Comparison of ENCODE assay signal across 8 cellular contexts in the genomic region with DNA sequence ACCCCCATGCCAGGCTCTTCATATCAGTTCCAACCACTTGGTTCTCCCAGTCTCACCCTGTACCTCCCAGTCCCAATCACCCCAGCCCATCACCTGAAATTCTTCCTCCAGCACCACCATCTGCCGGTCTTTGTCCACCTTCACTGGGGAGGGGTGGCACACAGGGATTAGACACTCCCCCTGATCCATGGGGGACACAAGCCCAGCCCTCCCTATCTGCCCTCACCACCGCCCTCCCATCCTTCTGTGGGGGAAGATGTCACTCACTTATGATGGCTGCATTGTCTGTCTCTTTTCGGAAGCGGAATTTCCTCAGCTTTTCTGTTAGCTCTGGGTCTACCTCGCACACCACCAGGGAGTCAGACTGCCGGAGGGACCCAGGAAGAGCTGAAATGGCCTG. TPM values are rescaled to one million over a fixed set of nuclear protein-coding genes. Genes with fewer than 3 reads are reported as not detected.
DNase-seq lines count a peak whose midpoint lies in the region; ATAC-seq and TF ChIP-seq lines count a peak whose summit lies in the region.

No MANE protein-coding gene starts in this region.

- CTCF ChIA-PET in IMR-90 (lab: Yijun Ruan, JAX): no interaction called here

- POLR2A ChIA-PET in IMR-90 (lab: Charles Lee; ENCODE audit: unreplicated experiment): no interaction called here

- no peak overlapping the region for H2AK5ac ChIP-seq in IMR-90 (ENCODE audit: low read depth, low read length)

- DNase-seq in GDM1 (lab: John Stamatoyannopoulos, UW) (peak; percentile 50), IMR-90 (no peak), ascending aorta (ENCODE audit: low spot score in 2 of 2) (no peak), ureter (ENCODE audit: low spot score) (no peak), NCI-H345 treated with DMSO at 0.1 percent for 48 hours (lab: John Stamatoyannopoulos, UW; ENCODE audit: unreplicated experiment) (no peak), NCI-H2171 (lab: John Stamatoyannopoulos, UW) (no peak), HuH-7.5 (ENCODE audit: low spot score) (no peak)

- no peak for ATAC-seq in IMR-90 (ENCODE audit: low read depth)

- no peak overlapping the region for H3K4me2 ChIP-seq in IMR-90 (ENCODE audit: low read depth, low read length)

- no peak overlapping the region for H3K14ac ChIP-seq in IMR-90 (replicated peaks; ENCODE audit: low read depth, low read length)

- no peak overlapping the region for H3K9ac ChIP-seq in IMR-90 (ENCODE audit: low read depth, low read length)

- no peak overlapping the region for H2BK20ac ChIP-seq in IMR-90 (ENCODE audit: low read depth, low read length)

- H2BK120ac ChIP-seq in IMR-90 (ENCODE audit: low read depth, low read length): no peak overlapping the region

- WGBS in IMR-90 (ENCODE audit: extremely low coverage in 2 of 2, insufficient read length in 1 of 2), 2 experiments: no CpG with 5 or more reads among the region's 6 CpGs

- no peak for TF ChIP-seq CTCF in IMR-90 (conservative IDR thresholded peaks at IDR 0.05; ENCODE audit: low read depth, low read length)
- TF ChIP-seq CTCF in ascending aorta (IDR thresholded peaks at IDR 0.05): no peak
- no peak for TF ChIP-seq CTCF in neutrophil (IDR thresholded peaks at IDR 0.05)

- H3K36me3 ChIP-seq in IMR-90 (ENCODE audit: control insufficient read depth, insufficient read depth, low read length) (no peaks in the 10 kb centered on the region), ascending aorta (no peaks in the 10 kb centered on the region), neutrophil (peaks cover 29% of the 10 kb centered on the region)

- no peaks in the 10 kb centered on the region for H4K20me1 ChIP-seq in IMR-90 (ENCODE audit: insufficient read depth, low read length)

- no peak for TF ChIP-seq RAD21 in IMR-90 (IDR thresholded peaks at IDR 0.05; ENCODE audit: low read length)

- intact Hi-C loops in IMR-90 (cut with micrococcal nuclease): no loop called here
- intact Hi-C loops in ascending aorta (cut with DNase I): no loop called here

- in situ Hi-C loops in IMR-90 (cut with MboI; ENCODE audit: low sequenced_read_pairs): no loop called here

- H3K4ac ChIP-seq in IMR-90 (ENCODE audit: low read depth, low read length): no peak overlapping the region

- no peak overlapping the region for H2AK9ac ChIP-seq in IMR-90 (replicated peaks; ENCODE audit: low read depth, low read length, poor library complexity)

- no peak overlapping the region for H3K4me3 ChIP-seq in IMR-90 (ENCODE audit: insufficient read depth, low read depth, low read length)
- peak overlapping the region; percentile 21 to 40 for H3K4me3 ChIP-seq in ascending aorta
- H3K4me3 ChIP-seq in neutrophil (ENCODE audit: low read depth in 1 of 2, low read length in 1 of 2): peak overlapping the region; percentile 90 to 96

- no peak overlapping the region for H2BK5ac ChIP-seq in IMR-90 (ENCODE audit: low read depth, low read length, poor library complexity, severe bottlenecking)

- peak overlapping the region; percentile 18 for H2AFZ ChIP-seq in IMR-90 (replicated peaks; ENCODE audit: low read length, poor library complexity)

- no peak overlapping the region for H2BK15ac ChIP-seq in IMR-90 (ENCODE audit: low read depth, low read length)

- H3K79me1 ChIP-seq in IMR-90 (ENCODE audit: low read depth in 1 of 2, low read length in 2 of 2): no peaks in the 10 kb centered on the region; a peak in 1 of 4 replicates

- no peaks in the 10 kb centered on the region for H3K9me1 ChIP-seq in IMR-90 (ENCODE audit: insufficient read depth, low read length)

- peaks cover 6% of the 10 kb centered on the region; the same call in 1 of the 2 replicates for H3K27me3 ChIP-seq in IMR-90 (ENCODE audit: control insufficient read depth, insufficient read depth, low read length)
- no peaks in the 10 kb centered on the region for H3K27me3 ChIP-seq in ascending aorta
- H3K27me3 ChIP-seq in neutrophil: no peaks in the 10 kb centered on the region

- H4K5ac ChIP-seq in IMR-90 (ENCODE audit: low read depth, low read length): no peak overlapping the region

- H4K8ac ChIP-seq in IMR-90 (ENCODE audit: low read depth in 2 of 2, low read length in 2 of 2): no peak overlapping the region

- H3K9me3 ChIP-seq in IMR-90 (ENCODE audit: control insufficient read depth, insufficient read depth, low read length): no peaks in the 10 kb centered on the region
- H3K9me3 ChIP-seq in ascending aorta: no peaks in the 10 kb centered on the region
- H3K9me3 ChIP-seq in neutrophil: peaks cover 3% of the 10 kb centered on the region

- H3K27ac ChIP-seq in IMR-90 (ENCODE audit: insufficient read depth, low read length) (no peak overlapping the region), ascending aorta (peak overlapping the region; percentile 33 to 45), neutrophil (peak overlapping the region; percentile 100)

- H3K18ac ChIP-seq in IMR-90 (ENCODE audit: low read depth, low read length): no peak overlapping the region

- BruUV-seq in IMR-90 (replicated peaks; lab: Mats Ljungman, UMichigan): no TSS peak

- H4K91ac ChIP-seq in IMR-90 (ENCODE audit: insufficient read depth, low read depth, low read length): no peak overlapping the region

- H3K56ac ChIP-seq in IMR-90 (ENCODE audit: extremely low read depth, insufficient read depth, low read length): no peak overlapping the region

- dilution Hi-C loops in IMR-90 (cut with HindIII; ENCODE audit: low sequenced_read_pairs, unreplicated experiment): no loop called here

- H3K23ac ChIP-seq in IMR-90 (ENCODE audit: low read depth, low read length): no peak overlapping the region

- no peaks in the 10 kb centered on the region for H3K4me1 ChIP-seq in IMR-90 (ENCODE audit: control insufficient read depth, insufficient read depth, low read length)
- no peaks in the 10 kb centered on the region for H3K4me1 ChIP-seq in ascending aorta
- H3K4me1 ChIP-seq in neutrophil (ENCODE audit: control insufficient read depth in 1 of 2, insufficient read depth in 1 of 2, low read depth in 1 of 2, low read length in 1 of 2): peaks cover 79 to 86% of the 10 kb centered on the region in 2 experiments

- TF ChIP-seq POLR2A in IMR-90 (IDR thresholded peaks at IDR 0.05; ENCODE audit: low read depth, low read length): no peak

TF ChIP-seq in IMR-90, 13 proteins besides CTCF, POLR2A, EP300 and RAD21:
- TF ChIP-seq SMC3 (IDR thresholded peaks at IDR 0.05; ENCODE audit: low read depth, low read length) (no peak), FOS (IDR thresholded peaks at IDR 0.05; ENCODE audit: low read depth, low read length) (no peak), MAZ (IDR thresholded peaks at IDR 0.05; ENCODE audit: borderline replicate concordance, low read depth, low read length) (no peak), RCOR1 (IDR thresholded peaks at IDR 0.05; ENCODE audit: insufficient replicate concordance, low read length) (no peak), CHD1 (IDR thresholded peaks at IDR 0.05; ENCODE audit: low read depth, low read length) (no peak), RFX5 (IDR thresholded peaks at IDR 0.05; ENCODE audit: low read depth, low read length) (no peak), NFE2L2 (IDR thresholded peaks at IDR 0.05; ENCODE audit: low read depth, low read length) (no peak)
- TF ChIP-seq, protein P1, sequence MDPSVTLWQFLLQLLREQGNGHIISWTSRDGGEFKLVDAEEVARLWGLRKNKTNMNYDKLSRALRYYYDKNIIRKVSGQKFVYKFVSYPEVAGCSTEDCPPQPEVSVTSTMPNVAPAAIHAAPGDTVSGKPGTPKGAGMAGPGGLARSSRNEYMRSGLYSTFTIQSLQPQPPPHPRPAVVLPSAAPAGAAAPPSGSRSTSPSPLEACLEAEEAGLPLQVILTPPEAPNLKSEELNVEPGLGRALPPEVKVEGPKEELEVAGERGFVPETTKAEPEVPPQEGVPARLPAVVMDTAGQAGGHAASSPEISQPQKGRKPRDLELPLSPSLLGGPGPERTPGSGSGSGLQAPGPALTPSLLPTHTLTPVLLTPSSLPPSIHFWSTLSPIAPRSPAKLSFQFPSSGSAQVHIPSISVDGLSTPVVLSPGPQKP (IDR thresholded peaks at IDR 0.05; ENCODE audit: borderline replicate concordance, low read depth, low read length): no peak
- TF ChIP-seq, protein P2, sequence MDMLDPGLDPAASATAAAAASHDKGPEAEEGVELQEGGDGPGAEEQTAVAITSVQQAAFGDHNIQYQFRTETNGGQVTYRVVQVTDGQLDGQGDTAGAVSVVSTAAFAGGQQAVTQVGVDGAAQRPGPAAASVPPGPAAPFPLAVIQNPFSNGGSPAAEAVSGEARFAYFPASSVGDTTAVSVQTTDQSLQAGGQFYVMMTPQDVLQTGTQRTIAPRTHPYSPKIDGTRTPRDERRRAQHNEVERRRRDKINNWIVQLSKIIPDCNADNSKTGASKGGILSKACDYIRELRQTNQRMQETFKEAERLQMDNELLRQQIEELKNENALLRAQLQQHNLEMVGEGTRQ (IDR thresholded peaks at IDR 0.05; ENCODE audit: low read depth, low read length): no peak

RNA-seq across cellular contexts. Expression of a gene that starts 0.7 kb away (rescaled TPM):
- total RNA-seq in IMR-90 (2012; rRNA removed): 0.28 TPM in 1 of 2 replicates, not detected in the other
- polyA plus RNA-seq in IMR-90 (2012; rRNA removed): 0.33 and 0.55 TPM in 2 replicates
- 0.48 TPM in 1 of 2 replicates, not detected in the other for polyA plus RNA-seq in IMR-90 (2012; cell fraction: cytosol; rRNA removed)
- 0.10 TPM in 1 of 2 replicates, not detected in the other for polyA plus RNA-seq in IMR-90 (2012; cell fraction: nucleus; rRNA removed; ENCODE audit: low replicate concordance)
- 69.2 TPM for total RNA-seq in ascending aorta
- 22.3 TPM for total RNA-seq in ureter

RNA-seq across cellular contexts. Expression of a gene that starts 7.1 kb away (rescaled TPM):
- total RNA-seq in IMR-90 (2012; rRNA removed) (18.3 and 19.2 TPM in 2 replicates), ascending aorta (358 TPM), ureter (104 TPM)
- polyA plus RNA-seq in IMR-90 (2012; rRNA removed): 97.2 and 119 TPM in 2 replicates
- polyA plus RNA-seq in IMR-90 (2012; cell fraction: cytosol; rRNA removed): 55.1 and 108 TPM in 2 replicates
- 123 and 257 TPM in 2 replicates for polyA plus RNA-seq in IMR-90 (2012; cell fraction: nucleus; rRNA removed; ENCODE audit: low replicate concordance)

RNA-seq across cellular contexts. Expression of a gene that starts 14.5 kb away (rescaled TPM):
- under 0.01 TPM in 2 replicates for total RNA-seq in IMR-90 (2012; rRNA removed)
- 0.47 and 0.48 TPM in 2 replicates for polyA plus RNA-seq in IMR-90 (2012; rRNA removed)
- polyA plus RNA-seq in IMR-90 (2012; cell fraction: cytosol; rRNA removed): 0.32 and 1.2 TPM in 2 replicates
- polyA plus RNA-seq in IMR-90 (2012; cell fraction: nucleus; rRNA removed; ENCODE audit: low replicate concordance): 0.32 and 0.70 TPM in 2 replicates
- not detected for total RNA-seq in ascending aorta
- 1.7 TPM for total RNA-seq in ureter

RNA-seq across cellular contexts. Expression of a gene that starts 39.0 kb away (rescaled TPM):
- not detected in 2 replicates for total RNA-seq in IMR-90 (2012; rRNA removed)
- polyA plus RNA-seq in IMR-90 (2012; rRNA removed): not detected in 2 replicates
- not detected in 2 replicates for polyA plus RNA-seq in IMR-90 (2012; cell fraction: cytosol; rRNA removed)
- not detected in 2 replicates for polyA plus RNA-seq in IMR-90 (2012; cell fraction: nucleus; rRNA removed; ENCODE audit: low replicate concordance)
- total RNA-seq in ascending aorta: not detected
- total RNA-seq in ureter: not detected

RNA-seq across cellular contexts. Expression of a gene that starts 55.7 kb away (rescaled TPM):
- total RNA-seq in IMR-90 (2012; rRNA removed) (45.7 and 57.8 TPM in 2 replicates), ascending aorta (12.7 TPM), ureter (36.9 TPM)
- 54.3 and 61.6 TPM in 2 replicates for polyA plus RNA-seq in IMR-90 (2012; rRNA removed)
- polyA plus RNA-seq in IMR-90 (2012; cell fraction: cytosol; rRNA removed): 35.9 and 45.6 TPM in 2 replicates
- polyA plus RNA-seq in IMR-90 (2012; cell fraction: nucleus; rRNA removed; ENCODE audit: low replicate concordance): 63.6 and 92.7 TPM in 2 replicates

Comparison
In these comparisons a context has a peak if more than half of its experiments do, and no peak if none do; other contexts are left out.
1. RNA of a gene that starts 0.7 kb away (total RNA-seq): 69.2 TPM in ascending aorta (single experiment) and 22.3 TPM in ureter (single experiment); 0.28 TPM in IMR-90; every median in the first group is over 10 times any median in the second.